1 cellular context compared by ENCODE assay signal in genomic region chr12:52741378-52742195, GRCh38.
TF ChIP-seq lines count a peak whose summit lies in the region.

No MANE protein-coding gene starts in this region.

TF ChIP-seq in HepG2, 621 proteins besides CTCF, POLR2A, EP300 and RAD21 (continued from another document and continues in another):
- TF ChIP-seq AHDC1 (CRISPR knock-in tag; IDR thresholded peaks at IDR 0.05; ENCODE audit: borderline replicate concordance) (no peak), ZNF205 (CRISPR knock-in tag; IDR thresholded peaks at IDR 0.05) (no peak), BATF2 (CRISPR knock-in tag; IDR thresholded peaks at IDR 0.05) (no peak), HBP1 (CRISPR knock-in tag; IDR thresholded peaks at IDR 0.05; ENCODE audit: low read depth) (no peak; the same call in 1 of the 2 replicates), SAP130 (CRISPR knock-in tag; IDR thresholded peaks at IDR 0.05; ENCODE audit: low read depth) (peak; percentile 24; the same call in 1 of the 2 replicates), USF2 (IDR thresholded peaks at IDR 0.05; ENCODE audit: low read depth, low read length) (no peak), USF2 (CRISPR knock-in tag; IDR thresholded peaks at IDR 0.05; ENCODE audit: borderline replicate concordance) (no peak), SMAD3 (CRISPR knock-in tag; IDR thresholded peaks at IDR 0.05) (0 out of 2 replicates have a peak, but pooled peaks have one; percentile 59), ZNF530 (CRISPR knock-in tag; IDR thresholded peaks at IDR 0.05; ENCODE audit: low read depth) (no peak), GFI1 (CRISPR knock-in tag; IDR thresholded peaks at IDR 0.05; ENCODE audit: borderline replicate concordance) (no peak), ATF3 (CRISPR knock-in tag; IDR thresholded peaks at IDR 0.05) (no peak), NFKBIZ (CRISPR knock-in tag; IDR thresholded peaks at IDR 0.05) (no peak), NFE2L1 (CRISPR knock-in tag; IDR thresholded peaks at IDR 0.05; ENCODE audit: borderline replicate concordance) (no peak), KDM2A (CRISPR knock-in tag; IDR thresholded peaks at IDR 0.05; ENCODE audit: borderline replicate concordance, low read depth) (peak; percentile 43; the same call in 1 of the 2 replicates), ATF2 (CRISPR knock-in tag; IDR thresholded peaks at IDR 0.05) (peak; percentile 33; the same call in 1 of the 2 replicates), KIAA2018 (CRISPR knock-in tag; IDR thresholded peaks at IDR 0.05; ENCODE audit: borderline replicate concordance) (no peak), ZNF737 (CRISPR knock-in tag; IDR thresholded peaks at IDR 0.05; ENCODE audit: borderline replicate concordance) (no peak), TAF15 (IDR thresholded peaks at IDR 0.05; ENCODE audit: low read depth, low read length, poor library complexity, severe bottlenecking) (no peak), KDM6A (CRISPR knock-in tag; IDR thresholded peaks at IDR 0.05; ENCODE audit: low read depth) (no peak), ZNF12 (CRISPR knock-in tag; IDR thresholded peaks at IDR 0.05) (no peak), ZNF773 (CRISPR knock-in tag; IDR thresholded peaks at IDR 0.05; ENCODE audit: borderline replicate concordance) (peak; percentile 75; the same call in 1 of the 2 replicates), ZNF607 (CRISPR knock-in tag; IDR thresholded peaks at IDR 0.05; ENCODE audit: borderline replicate concordance) (no peak), ZNF33B (CRISPR knock-in tag; IDR thresholded peaks at IDR 0.05) (no peak), ZNF556 (CRISPR knock-in tag; IDR thresholded peaks at IDR 0.05; ENCODE audit: borderline replicate concordance) (no peak), ZFY (CRISPR knock-in tag; IDR thresholded peaks at IDR 0.05) (peak; percentile 30; the same call in 1 of the 2 replicates), ZSCAN12 (CRISPR knock-in tag; IDR thresholded peaks at IDR 0.05) (peak; percentile 94), AGO2 (optimal IDR thresholded peaks at IDR 0.05; ENCODE audit: low read depth, low read length) (no peak), SNRNP70 (IDR thresholded peaks at IDR 0.05; ENCODE audit: low read depth, low read length) (no peak), SRSF1 (optimal IDR thresholded peaks at IDR 0.05; ENCODE audit: low read depth, low read length) (no peak), ZNF781 (CRISPR knock-in tag; IDR thresholded peaks at IDR 0.05; ENCODE audit: borderline replicate concordance, not compliant biosample characterization) (peak; percentile 63), NCOA5 (CRISPR knock-in tag; IDR thresholded peaks at IDR 0.05) (no peak), ZNF691 (CRISPR knock-in tag; IDR thresholded peaks at IDR 0.05; ENCODE audit: borderline replicate concordance, low read depth) (no peak), ZNF761 (CRISPR knock-in tag; conservative IDR thresholded peaks at IDR 0.05) (no peak), GABPA (IDR thresholded peaks at IDR 0.05; ENCODE audit: low read depth, low read length) (no peak), GABPA (CRISPR knock-in tag; IDR thresholded peaks at IDR 0.05; ENCODE audit: low read depth) (peak; percentile 60), BHLHE40 (IDR thresholded peaks at IDR 0.05; ENCODE audit: low read length) (no peak), ETS1 (CRISPR knock-in tag; IDR thresholded peaks at IDR 0.05) (no peak), ATF7 (IDR thresholded peaks at IDR 0.05) (no peak), ATF7 (CRISPR knock-in tag; IDR thresholded peaks at IDR 0.05) (no peak)
